ENCODE assay signal across 10 cellular contexts in the genomic region with DNA sequence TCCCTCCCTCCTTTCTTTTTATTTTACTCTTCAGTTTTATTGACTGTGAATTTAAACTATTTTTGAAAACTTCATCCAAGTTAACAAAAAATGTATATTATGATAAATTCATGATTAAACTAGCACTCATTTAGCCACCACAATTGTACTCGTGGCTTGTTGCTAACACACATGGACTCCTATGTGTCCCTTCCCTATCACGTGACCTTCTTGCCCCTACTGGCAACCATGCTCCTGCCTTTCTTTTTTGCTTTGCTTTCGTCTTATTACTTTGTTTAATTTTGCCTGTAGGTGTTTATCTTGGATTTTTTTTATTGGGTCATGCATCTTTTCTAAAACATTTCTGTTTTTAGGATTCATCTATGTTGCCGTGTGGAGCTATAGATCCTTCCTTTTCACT. TPM values are rescaled to one million over a fixed set of nuclear protein-coding genes. Genes with fewer than 3 reads are reported as not detected.
"Had no signal": no experiment of that assay in that cellular context is flagged by ENCODE, and none has a peak within 500 bp of the region (broad histone marks: within the 10 kb centered on the region; RNA-seq: fewer than 3 reads in every experiment).

No MANE protein-coding gene starts in this region.

- H3K27ac ChIP-seq: KMS-11 had no signal

- H3K9ac ChIP-seq: KMS-11 had no signal

- H2AFZ ChIP-seq: GM23338 had no signal

- H3K4me2 ChIP-seq: GM23338, KMS-11 had no signal

- DNase-seq: H9, HCEC 1CT, KBM-7 had no signal

- H3K4me3 ChIP-seq: GM23338 had no signal

- FAIRE-seq: H1, H54, HTR-8/SVneo had no signal

- ATAC-seq: GM23338 had no signal

RNA-seq across cellular contexts. Expression of a gene that starts 8.2 kb away (rescaled TPM):
- total RNA-seq: GM23338, HT-29 had no signal
- polyA plus RNA-seq: GM23338, IgD-negative memory B cell had no signal

RNA-seq across cellular contexts. Expression of a gene that starts 25.3 kb away (rescaled TPM):
- total RNA-seq: GM23338, H9, HT-29 had no signal
- polyA plus RNA-seq: GM23338, IgD-negative memory B cell had no signal

RNA-seq across cellular contexts. Expression of a gene that starts 49.1 kb away (rescaled TPM):
- total RNA-seq: GM23338, H1, H9, HT-29 had no signal
- polyA plus RNA-seq: GM23338, H1, IgD-negative memory B cell had no signal
